21 cellular contexts compared by ENCODE assay signal in genomic region chr18:9890191-9890590, GRCh38. TPM values are rescaled to one million over a fixed set of nuclear protein-coding genes. Genes with fewer than 3 reads are reported as not detected.
DNase-seq lines count a peak whose midpoint lies in the region; ATAC-seq, FAIRE-seq and TF ChIP-seq lines count a peak whose summit lies in the region.
"Had no signal": no experiment of that assay in that cellular context is flagged by ENCODE, and none has a peak within 500 bp of the region (broad histone marks: within the 10 kb centered on the region; RNA-seq: fewer than 3 reads in every experiment).

No MANE protein-coding gene starts in this region.

- H3K36me3 Mint-ChIP-seq in naive thymus-derived CD8-positive, alpha-beta T cell, result no peaks in the 10 kb centered on the region
- H3K36me3 Mint-ChIP-seq: CD8-positive, alpha-beta T cell had no signal

- no peak overlapping the region for H3K4me2 ChIP-seq in K562 (ENCODE audit: insufficient read depth, low read length)
- H3K4me2 ChIP-seq: A549; BLaER1 treated with 17β-estradiol and CSF1 and Interleukin-3, amounts not matched to agents 10 nM and 100 nM had no signal

- no peak for TF ChIP-seq POLR2A in K562 (conservative IDR thresholded peaks at IDR 0.05)

- H3K4me3 ChIP-seq in K562, result no peak overlapping the region
- H3K4me3 ChIP-seq: A549; BLaER1 treated with 17β-estradiol and CSF1 and Interleukin-3, amounts not matched to agents 10 nM and 100 nM had no signal

- CTCF ChIA-PET in K562 (lab: Yijun Ruan, JAX; ENCODE audit: low intra/inter-chr PET ratio), result no interaction called here

- TF ChIP-seq RAD21 in K562 (CRISPR knock-in tag; conservative IDR thresholded peaks at IDR 0.05 in 1 of 2, IDR thresholded peaks at IDR 0.05 in 1 of 2), result no peak

- no peak for TF ChIP-seq EP300 in K562 (IDR thresholded peaks at IDR 0.05; ENCODE audit: low read length)

- POLR2A ChIA-PET in K562 (lab: Yijun Ruan, JAX), result interaction anchor here (0.6 to 1.9 kb wide), 4 partner anchors 9 to 39 kb away, joined by 3 to 6 read pairs (median 4); partner anchors contain the start of gene VAPA
- POLR2A ChIA-PET in naive thymus-derived CD8-positive, alpha-beta T cell (lab: Charles Lee), result no interaction called here

- H3K36me3 ChIP-seq in K562 (ENCODE audit: control insufficient read depth, insufficient read depth, low read length), result no peaks in the 10 kb centered on the region; the same call in 2 of the 3 replicates
- H3K36me3 ChIP-seq: BLaER1 treated with 17β-estradiol and CSF1 and Interleukin-3, amounts not matched to agents 10 nM and 100 nM had no signal

- no peak overlapping the region for H2AFZ ChIP-seq in K562 (ENCODE audit: low read depth, low read length)

- no peak overlapping the region for H3K4me3 Mint-ChIP-seq in naive thymus-derived CD8-positive, alpha-beta T cell
- H3K4me3 Mint-ChIP-seq: B cell; CD4-positive, alpha-beta T cell; CD8-positive, alpha-beta T cell had no signal

- no peaks in the 10 kb centered on the region for H3K9me3 ChIP-seq in K562 (replicated peaks; ENCODE audit: control insufficient read depth, insufficient read depth, low read depth, low read length)
- H3K9me3 ChIP-seq: A549, Caco-2 had no signal

- H3K4me1 Mint-ChIP-seq in naive thymus-derived CD8-positive, alpha-beta T cell, result no peaks in the 10 kb centered on the region
- H3K4me1 Mint-ChIP-seq: B cell had no signal

- intact Hi-C loops in K562 (cut with micrococcal nuclease), result no loop called here

- 0 out of 3 replicates have a peak, but pooled peaks cover 3% of the 10 kb centered on the region for H3K79me2 ChIP-seq in K562 (ENCODE audit: control insufficient read depth, insufficient read depth, low read length)

- TF ChIP-seq CTCF in K562 (IDR thresholded peaks at IDR 0.05 in 2 of 3, conservative IDR thresholded peaks at IDR 0.05 in 1 of 3; ENCODE audit: insufficient read depth in 2 of 3, low read depth in 1 of 3, low read length in 3 of 3), result no peak

- 82% methylated on average over 5 of the region's 5 CpGs for WGBS in K562 (ENCODE audit: insufficient coverage, low coverage, missing lambda C conversion rate)

- H3K27me3 Mint-ChIP-seq in naive thymus-derived CD8-positive, alpha-beta T cell, result peaks cover 0 to 2% (median 0%) of the 10 kb centered on the region in 5 donors
- H3K27me3 Mint-ChIP-seq: CD4-positive, alpha-beta T cell had no signal

- no peak overlapping the region for H3K27ac Mint-ChIP-seq in naive thymus-derived CD8-positive, alpha-beta T cell
- H3K27ac Mint-ChIP-seq: B cell; CD4-positive, alpha-beta T cell; CD8-positive, alpha-beta T cell had no signal

- peaks cover 14 to 36% of the 10 kb centered on the region in 2 experiments for H3K4me1 ChIP-seq in K562 (replicated peaks in 1 of 2; ENCODE audit: control insufficient read depth in 2 of 2, insufficient read depth in 2 of 2, low read length in 2 of 2)
- H3K4me1 ChIP-seq: BLaER1 treated with 17β-estradiol and CSF1 and Interleukin-3, amounts not matched to agents 10 nM and 100 nM; Caco-2 had no signal

- H3K9me3 Mint-ChIP-seq in naive thymus-derived CD8-positive, alpha-beta T cell, result no peaks in the 10 kb centered on the region
- H3K9me3 Mint-ChIP-seq: CD4-positive, alpha-beta T cell; CD8-positive, alpha-beta T cell had no signal

- H3K27ac ChIP-seq in K562 (ENCODE audit: extremely low read depth, low read depth, low read length), result no peak overlapping the region
- H3K27ac ChIP-seq: 22Rv1; BLaER1 treated with 17β-estradiol and CSF1 and Interleukin-3, amounts not matched to agents 10 nM and 100 nM; C4-2B had no signal

- no TSS peak for BruUV-seq in K562 (replicated peaks; lab: Mats Ljungman, UMichigan)

- DNase-seq in AG08395 (ENCODE audit: low spot score), result peak; percentile 20
- peak; percentile 47 for DNase-seq in GM03348 (ENCODE audit: low spot score)
- DNase-seq in K562 (ENCODE audit: extremely low read depth in 1 of 4, low spot score in 3 of 4), result no peak
- no peak for DNase-seq in naive thymus-derived CD8-positive, alpha-beta T cell
- DNase-seq: AML-193; Caco-2; Calu3; CD4-positive, alpha-beta T cell; CD8-positive, alpha-beta T cell; DMS79 treated with DMSO at 0.1 percent for 48 hours; GF-D8 had no signal

- no peak overlapping the region for H3K9ac ChIP-seq in K562 (ENCODE audit: insufficient read depth in 1 of 2, low read depth in 2 of 2, low read length in 2 of 2)
- H3K9ac ChIP-seq: BLaER1 treated with 17β-estradiol and CSF1 and Interleukin-3, amounts not matched to agents 10 nM and 100 nM had no signal

- FAIRE-seq in K562 (lab: Jason Lieb, UNC), result no peak
- FAIRE-seq: A549, D721Med, G401.6, GM12891, GM19239 had no signal

- no peaks in the 10 kb centered on the region for H3K27me3 ChIP-seq in K562 (ENCODE audit: control insufficient read depth in 2 of 2, insufficient read depth in 2 of 2, low read length in 2 of 2)
- H3K27me3 ChIP-seq: BLaER1 treated with 17β-estradiol and CSF1 and Interleukin-3, amounts not matched to agents 10 nM and 100 nM had no signal

- ATAC-seq in K562 (no peak), HG02571 (IDR thresholded peaks at IDR 0.05; ENCODE audit: unreplicated experiment) (no peak)
- ATAC-seq in naive thymus-derived CD8-positive, alpha-beta T cell, result no peak
- ATAC-seq: A549; CD8-positive, alpha-beta T cell had no signal

- no peaks in the 10 kb centered on the region for H4K20me1 ChIP-seq in K562 (replicated peaks; ENCODE audit: control insufficient read depth, insufficient read depth, low read length)
- H4K20me1 ChIP-seq: BLaER1 treated with 17β-estradiol and CSF1 and Interleukin-3, amounts not matched to agents 10 nM and 100 nM had no signal

- in situ Hi-C loops in K562 (cut with MboI), result no loop called here

- H3K9me1 ChIP-seq in K562 (ENCODE audit: control insufficient read depth, insufficient read depth, low read length), result no peaks in the 10 kb centered on the region

TF ChIP-seq in K562, 482 proteins besides CTCF, POLR2A, EP300 and RAD21:
- 0 out of 2 replicates have a peak, but pooled peaks have one; percentile 22 for TF ChIP-seq TSC22D4 (tag; IDR thresholded peaks at IDR 0.05)
- TF ChIP-seq CSDE1 (IDR thresholded peaks at IDR 0.05), result 0 out of 4 replicates have a peak, but pooled peaks of 1 of the 2 experiments have one; percentile 6
- no peak for TF ChIP-seq ZNF311 (CRISPR knock-in tag; IDR thresholded peaks at IDR 0.05)

RNA-seq across cellular contexts. Expression of gene TXNDC2, which starts 4.4 kb away (rescaled TPM):
- 2.8 and 4.0 TPM in 2 replicates for total RNA-seq in K562 (2011; cell fraction: chromatin; rRNA removed; ENCODE audit: low replicate concordance)
- 1.7 and 2.8 TPM in 2 replicates for total RNA-seq in K562 (2011; cell fraction: nucleolus; rRNA removed)
- total RNA-seq in K562 (2011; cell fraction: nucleoplasm; rRNA removed), result 2.3 and 2.6 TPM in 2 replicates
- total RNA-seq in K562 (2014; rRNA removed) (1.3 TPM in 2 replicates), K562 (2014; rRNA removed; fragmentation: Illumina TruSeq; extraction: Trizol) (1.6 and 1.7 TPM in 2 replicates), K562 (2015; rRNA removed; fragmentation: Illumina TruSeq; extraction: Trizol) (2.3 and 2.5 TPM in 2 replicates), K562 (2021) (2.0 and 3.8 TPM in 2 replicates)
- polyA plus RNA-seq in K562 (2011; rRNA removed) (0.79 and 2.3 TPM in 2 replicates), K562 (2014; fragmentation: Illumina TruSeq; extraction: Trizol) (4.8 and 4.9 TPM in 2 replicates), K562 (2014; fragmentation: Nextera tagmentation; extraction: Ambion mirVana) (1 to 10 TPM; 1.2 to 2.3 TPM), K562 (2014; rRNA removed) (1.4 and 2.5 TPM in 2 replicates)
- 0.55 and 2.2 TPM in 2 replicates for polyA plus RNA-seq in K562 (2011; cell fraction: cytosol; rRNA removed)
- 0.83 and 4.6 TPM in 2 replicates for polyA plus RNA-seq in K562 (2011; cell fraction: nucleus; rRNA removed)
- polyA plus RNA-seq in K562 (2012), result 1.5 and 3.3 TPM in 2 replicates
- 2.8 and 5.4 TPM in 2 replicates for polyA minus RNA-seq in K562 (2011; rRNA and poly(A)+ RNA removed)
- polyA minus RNA-seq in K562 (2011; cell fraction: cytosol; rRNA and poly(A)+ RNA removed), result 0.73 and 3.0 TPM in 2 replicates
- 1.8 and 4.7 TPM in 2 replicates for polyA minus RNA-seq in K562 (2011; cell fraction: nucleus; rRNA and poly(A)+ RNA removed)
- total RNA-seq in naive thymus-derived CD8-positive, alpha-beta T cell, result not detected
- not detected for polyA plus RNA-seq in naive thymus-derived CD8-positive, alpha-beta T cell
- total RNA-seq: Caco-2; Calu3; CD4-positive, alpha-beta T cell; CD8-positive, alpha-beta T cell had no signal

RNA-seq across cellular contexts. Expression of gene VAPA, which starts 23.6 kb away (rescaled TPM):
- 131 and 315 TPM in 2 replicates for total RNA-seq in K562 (2011; cell fraction: chromatin; rRNA removed; ENCODE audit: low replicate concordance)
- 118 and 122 TPM in 2 replicates for total RNA-seq in K562 (2011; cell fraction: nucleolus; rRNA removed)
- total RNA-seq in K562 (2011; cell fraction: nucleoplasm; rRNA removed), result 147 and 249 TPM in 2 replicates
- total RNA-seq in K562 (2014; rRNA removed) (516 and 526 TPM in 2 replicates), K562 (2014; rRNA removed; fragmentation: Illumina TruSeq; extraction: Trizol) (624 and 729 TPM in 2 replicates), K562 (2015; rRNA removed; fragmentation: Illumina TruSeq; extraction: Trizol) (726 and 732 TPM in 2 replicates), K562 (2021) (504 and 509 TPM in 2 replicates)
- polyA plus RNA-seq in K562 (2011; rRNA removed) (544 and 809 TPM in 2 replicates), K562 (2014; fragmentation: Illumina TruSeq; extraction: Trizol) (790 and 902 TPM in 2 replicates), K562 (2014; fragmentation: Nextera tagmentation; extraction: Ambion mirVana) (100 to 1,000 TPM; 219 to 224 TPM), K562 (2014; rRNA removed) (455 and 489 TPM in 2 replicates)
- polyA plus RNA-seq in K562 (2011; cell fraction: cytosol; rRNA removed), result 202 and 314 TPM in 2 replicates
- polyA plus RNA-seq in K562 (2011; cell fraction: nucleus; rRNA removed), result 169 and 199 TPM in 2 replicates
- polyA plus RNA-seq in K562 (2012), result 376 and 498 TPM in 2 replicates
- polyA minus RNA-seq in K562 (2011; rRNA and poly(A)+ RNA removed), result 866 and 913 TPM in 2 replicates
- 292 and 382 TPM in 2 replicates for polyA minus RNA-seq in K562 (2011; cell fraction: cytosol; rRNA and poly(A)+ RNA removed)
- polyA minus RNA-seq in K562 (2011; cell fraction: nucleus; rRNA and poly(A)+ RNA removed), result 176 and 203 TPM in 2 replicates
- 100 to 1,000 TPM; 119 to 121 TPM for total RNA-seq in naive thymus-derived CD8-positive, alpha-beta T cell
- polyA plus RNA-seq in naive thymus-derived CD8-positive, alpha-beta T cell, result 100 to 1,000 TPM; 187 to 214 (median 199) TPM

Comparison
In these comparisons a context has a peak if more than half of its experiments do, and no peak if none do; other contexts are left out.
1. DNase-seq: peak in AG08395 (single experiment) and GM03348 (single experiment); none in K562 (0 of 4) and naive thymus-derived CD8-positive, alpha-beta T cell (0 of 10).